ENCODE assay signal across 8 cellular contexts in genomic region chr5:178839319-178839704, GRCh38. TPM values are rescaled to one million over a fixed set of nuclear protein-coding genes. Genes with fewer than 3 reads are reported as not detected.
DNase-seq lines count a peak whose midpoint lies in the region; ATAC-seq and TF ChIP-seq lines count a peak whose summit lies in the region.
"Had no signal": no experiment of that assay in that cellular context is flagged by ENCODE, and none has a peak within 500 bp of the region (broad histone marks: within the 10 kb centered on the region; RNA-seq: fewer than 3 reads in every experiment).

No MANE protein-coding gene starts in this region.

- H3K36me3 ChIP-seq in GM23338 (ENCODE audit: insufficient read depth) (no peaks in the 10 kb centered on the region), heart right ventricle (no peaks in the 10 kb centered on the region)
- H3K36me3 ChIP-seq: SJSA1 had no signal

- H3K27ac Mint-ChIP-seq in GM23338, result no peak overlapping the region

- H3K9me3 ChIP-seq in heart right ventricle, result peaks cover 0 to 5% (median 0%) of the 10 kb centered on the region in 11 donors

- H3F3A ChIP-seq in GM23338 (replicated peaks; ENCODE audit: low read depth), result no peaks in the 10 kb centered on the region

- H3K4me3 ChIP-seq in GM23338 (peak overlapping the region; percentile 30; the same call in 1 of the 2 replicates), heart right ventricle (no peak overlapping the region)
- H3K4me3 ChIP-seq: SJSA1 had no signal

- peaks cover 3% of the 10 kb centered on the region; the same call in 2 of the 3 replicates for H3K36me3 Mint-ChIP-seq in GM23338 (ENCODE audit: low read depth)

- no peaks in the 10 kb centered on the region for H3K4me1 Mint-ChIP-seq in GM23338

- intact Hi-C loops in heart right ventricle (cut with DNase I) (loop anchor here in 4 of 10 donors (5.0 to 10.0 kb wide), 2 partner anchors 105 to 557 kb away; partner anchors contain the start of gene ZNF354A (in 1 of the 4)), sciatic nerve (cut with DNase I) (no loop called here)

- peaks cover 2% of the 10 kb centered on the region for H3K27me3 Mint-ChIP-seq in GM23338 (ENCODE audit: insufficient read depth, low read depth, poor library complexity)

- WGBS in heart right ventricle, 2 donors, result 26 to 60% methylated on average over 6 of the region's 6 CpGs

- H3K27ac ChIP-seq in GM23338 (ENCODE audit: low read depth) (no peak overlapping the region), heart right ventricle (no peak overlapping the region)
- H3K27ac ChIP-seq: SJSA1 had no signal

- H3K27me3 ChIP-seq in GM23338 (ENCODE audit: insufficient read depth) (no peaks in the 10 kb centered on the region), heart right ventricle (peaks cover 0 to 5% (median 0%) of the 10 kb centered on the region in 7 donors)
- H3K27me3 ChIP-seq: SJSA1 had no signal

- no peaks in the 10 kb centered on the region for H3K79me2 ChIP-seq in GM23338 (replicated peaks; ENCODE audit: insufficient read depth)

- H3K4me3 Mint-ChIP-seq in GM23338, result no peak overlapping the region

- H3K4me1 ChIP-seq in GM23338 (ENCODE audit: insufficient read depth), result no peaks in the 10 kb centered on the region
- H3K4me1 ChIP-seq in heart right ventricle, result no peaks in the 10 kb centered on the region
- H3K4me1 ChIP-seq: SJSA1 had no signal

- H3K4me2 ChIP-seq in GM23338, result 0 out of 2 replicates have a peak overlapping the region, but pooled peaks have one; percentile 58

- H3K9me3 Mint-ChIP-seq in GM23338, result peaks cover 69% of the 10 kb centered on the region

- DNase-seq in GM23338 (ENCODE audit: low spot score) (peak; percentile 88), NCI-H69 (lab: John Stamatoyannopoulos, UW) (peak; percentile 77), activated T-helper 1 cell treated with Interleukin-2 at 50 U/mL for 16 hours (ENCODE audit: low read depth) (peak; percentile 19), heart right ventricle (peak in 1 of 2 donors; percentile 63), sciatic nerve (ENCODE audit: low spot score) (peak; percentile 71)

- ATAC-seq in GM23338 (peak; percentile 98), heart right ventricle (peak; percentile 73 to 93 (median 86)), sciatic nerve (peak; percentile 70), GM21576 (IDR thresholded peaks at IDR 0.05; ENCODE audit: unreplicated experiment) (no peak), GM19023 (IDR thresholded peaks at IDR 0.05; ENCODE audit: unreplicated experiment) (no peak)

- TF ChIP-seq CTCF in GM23338 (conservative IDR thresholded peaks at IDR 0.05; ENCODE audit: low read depth in 2 of 2), result peak; percentile 68 to 97
- peak in 7 of 9 donors; percentile 45 to 79 (median 65) for TF ChIP-seq CTCF in heart right ventricle (IDR thresholded peaks at IDR 0.05)

- no peaks in the 10 kb centered on the region for H4K20me1 ChIP-seq in GM23338 (replicated peaks; ENCODE audit: insufficient read depth)

- peak overlapping the region; percentile 66; the same call in 1 of the 2 replicates for H2AFZ ChIP-seq in GM23338

- H3K9me2 ChIP-seq in GM23338 (ENCODE audit: insufficient read depth), result 0 out of 2 replicates have a peak, but pooled peaks cover 2% of the 10 kb centered on the region

TF ChIP-seq in GM23338, 12 proteins besides CTCF, POLR2A, EP300 and RAD21 (continues in another document):
- TF ChIP-seq EZH2phosphoT487 (IDR thresholded peaks at IDR 0.05; ENCODE audit: unreplicated experiment) (no peak), NANOG (IDR thresholded peaks at IDR 0.05; ENCODE audit: borderline replicate concordance) (no peak), JUNB (IDR thresholded peaks at IDR 0.05; ENCODE audit: unreplicated experiment) (no peak), ZNF462 (CRISPR knock-in tag; IDR thresholded peaks at IDR 0.05) (no peak)

RNA-seq across cellular contexts. Expression of gene ZNF354B, which starts 20.4 kb away (rescaled TPM):
- total RNA-seq in GM23338 (2014; rRNA removed; shearing (Covaris generic)), result 11.5 and 12.3 TPM in 2 replicates
- polyA plus RNA-seq in GM23338 (2016; fragmentation: Nextera tagmentation; extraction: Ambion mirVana) (9.0 and 9.2 TPM in 2 replicates), heart right ventricle (10 to 100 TPM in 1 of 2 donors, 1 to 10 TPM in 1; 3.4 to 12.1 TPM)
- total RNA-seq in heart right ventricle (10 to 100 TPM in 1 of 10 donors, 1 to 10 TPM in 9; 5.5 to 10.9 (median 7.4) TPM), sciatic nerve (29.0 TPM)

RNA-seq across cellular contexts. Expression of gene ZFP2, which starts 56.4 kb away (rescaled TPM):
- 0.42 and 0.62 TPM in 2 replicates for total RNA-seq in GM23338 (2014; rRNA removed; shearing (Covaris generic))
- 0.61 and 1.4 TPM in 2 replicates for polyA plus RNA-seq in GM23338 (2016; fragmentation: Nextera tagmentation; extraction: Ambion mirVana)
- 1 to 10 TPM in 7 of 10 donors, under 1 TPM in 3; 0.77 to 1.7 (median 1.1) TPM for total RNA-seq in heart right ventricle
- polyA plus RNA-seq in heart right ventricle, result 1 to 10 TPM in 1 of 2 donors, under 1 TPM in 1; 0.38 to 2.1 TPM
- 4.8 TPM for total RNA-seq in sciatic nerve
- total RNA-seq: SJSA1 had no signal

Comparison
In these comparisons a context has a peak if more than half of its experiments do, and no peak if none do; other contexts are left out.
1. ATAC-seq: peak in GM23338 (single experiment), heart right ventricle (8 of 8) and sciatic nerve (single experiment); none in GM21576 (single experiment) and GM19023 (single experiment).